ENCODE assay signal across 8 cellular contexts in genomic region chr7:29588900-29589696, GRCh38. TPM values are rescaled to one million over a fixed set of nuclear protein-coding genes. Genes with fewer than 3 reads are reported as not detected.
A peak's percentile ranks its signal among the peaks of the same experiment; 100 is the strongest.
DNase-seq lines count a peak whose midpoint lies in the region; ATAC-seq and TF ChIP-seq lines count a peak whose summit lies in the region.

No MANE protein-coding gene starts in this region.

- H3K9ac ChIP-seq in NT2/D1 (ENCODE audit: insufficient read length, low read depth) = no peak overlapping the region

- H3K9me3 ChIP-seq in NT2/D1 (ENCODE audit: insufficient read depth, low read length) (no peaks in the 10 kb centered on the region), aorta (ENCODE audit: control insufficient read depth, low read length) (no peaks in the 10 kb centered on the region)

- no peak overlapping the region for H3K4me3 Mint-ChIP-seq in central memory CD8-positive, alpha-beta T cell

- intact Hi-C loops in aorta (cut with DNase I) = no loop called here

- no peak overlapping the region for H3K27ac Mint-ChIP-seq in central memory CD8-positive, alpha-beta T cell (ENCODE audit: low read depth)

- 60 to 70% methylated on average over 8 of the region's 8 CpGs for WGBS in aorta, 2 donors

- H3K27ac ChIP-seq in aorta (ENCODE audit: low read depth in 1 of 2, low read length in 2 of 2) = no peak overlapping the region

- peaks cover 9% of the 10 kb centered on the region for H3K4me1 Mint-ChIP-seq in central memory CD8-positive, alpha-beta T cell

- peak; percentile 62 for ATAC-seq in GM18858 (IDR thresholded peaks at IDR 0.05; ENCODE audit: unreplicated experiment)
- peak; percentile 85 for ATAC-seq in HG03064 (IDR thresholded peaks at IDR 0.05; ENCODE audit: low read depth, unreplicated experiment)
- ATAC-seq in central memory CD8-positive, alpha-beta T cell (replicated peaks; ENCODE audit: extremely low read depth, poor library complexity, severe bottlenecking) = peak; percentile 28
- no peak for ATAC-seq in omental fat pad (ENCODE audit: low FRiP score)
- ATAC-seq in aorta (ENCODE audit: low FRiP score) = no peak

- no peaks in the 10 kb centered on the region for H3K27me3 ChIP-seq in NT2/D1 (ENCODE audit: insufficient read depth, insufficient read length)
- no peaks in the 10 kb centered on the region for H3K27me3 ChIP-seq in aorta (ENCODE audit: control insufficient read depth in 1 of 2, insufficient read depth in 2 of 2, low read length in 1 of 2)

- H3K4me3 ChIP-seq in NT2/D1 (ENCODE audit: insufficient read length, low read depth) (no peak overlapping the region), aorta (ENCODE audit: low read length in 2 of 2) (no peak overlapping the region)

- no peak for TF ChIP-seq CTCF in omental fat pad (IDR thresholded peaks at IDR 0.05)

- H3K36me3 Mint-ChIP-seq in central memory CD8-positive, alpha-beta T cell (ENCODE audit: insufficient read depth) = no peaks in the 10 kb centered on the region

- H3K36me3 ChIP-seq in NT2/D1 (ENCODE audit: insufficient read depth, insufficient read length, low read length) (no peaks in the 10 kb centered on the region), aorta (ENCODE audit: control insufficient read depth in 1 of 2, insufficient read depth in 2 of 2, low read length in 1 of 2) (no peaks in the 10 kb centered on the region)

- H3K9me3 Mint-ChIP-seq in central memory CD8-positive, alpha-beta T cell = no peaks in the 10 kb centered on the region

- H3K4me1 ChIP-seq in NT2/D1 (ENCODE audit: insufficient read depth, insufficient read length) (no peaks in the 10 kb centered on the region), aorta (ENCODE audit: control insufficient read depth in 1 of 2, insufficient read depth in 2 of 2, low read length in 2 of 2) (no peaks in the 10 kb centered on the region)

- peaks cover 23% of the 10 kb centered on the region for H3K27me3 Mint-ChIP-seq in central memory CD8-positive, alpha-beta T cell

- DNase-seq in COLO829 (ENCODE audit: low spot score) (peak; percentile 79), NT2/D1 (ENCODE audit: low read depth, low spot score) (peak; percentile 71), lung microvascular endothelial cell (ENCODE audit: low read depth in 2 of 2) (peak; percentile 50 to 55), omental fat pad (ENCODE audit: low spot score) (no peak), aorta (no peak)
- DNase-seq in central memory CD8-positive, alpha-beta T cell (ENCODE audit: low spot score in 2 of 2) = no peak

RNA-seq across cellular contexts. Expression of gene PRR15, which starts 25.5 kb away (rescaled TPM):
- total RNA-seq in lung microvascular endothelial cell (under 0.01 TPM in 1 of 2 replicates, not detected in the other), omental fat pad (10 to 100 TPM in 1 of 4 donors, 1 to 10 TPM in 3; 2.7 to 24.4 (median 5.1) TPM), aorta (1 to 10 TPM; 1.1 to 1.6 TPM)
- polyA plus RNA-seq in aorta = 10 to 100 TPM in 1 of 2 donors, under 1 TPM in 1; 0.69 to 18.4 TPM

Comparison
In these comparisons a context has a peak if more than half of its experiments do, and no peak if none do; other contexts are left out.
1. DNase-seq: peak in COLO829 (single experiment), NT2/D1 (single experiment) and lung microvascular endothelial cell (2 of 2); none in central memory CD8-positive, alpha-beta T cell (0 of 2), omental fat pad (single experiment) and aorta (0 of 2).
2. ATAC-seq: peak in GM18858 (single experiment), HG03064 (single experiment) and central memory CD8-positive, alpha-beta T cell (single experiment); none in omental fat pad (single experiment) and aorta (single experiment).